1 cellular context compared by ENCODE assay signal in genomic region chr6:89829591-89830384, GRCh38.
TF ChIP-seq lines count a peak whose summit lies in the region.

Gene CASP8AP2 (plus strand): TSS chr6:89829880.

TF ChIP-seq in K562, 482 proteins besides CTCF, POLR2A, EP300 and RAD21 (continued from another document and continues in another):
- TF ChIP-seq RERE (CRISPR knock-in tag; IDR thresholded peaks at IDR 0.05; ENCODE audit: borderline replicate concordance) = no peak
- no peak for TF ChIP-seq MTF1 (CRISPR knock-in tag; IDR thresholded peaks at IDR 0.05; ENCODE audit: borderline replicate concordance)
- TF ChIP-seq ZFP36 (IDR thresholded peaks at IDR 0.05; ENCODE audit: low read depth, low read length, partially characterized antibody) = no peak
- TF ChIP-seq ZNF511 (CRISPR knock-in tag; IDR thresholded peaks at IDR 0.05) = no peak
- no peak for TF ChIP-seq NFIC (IDR thresholded peaks at IDR 0.05)
- TF ChIP-seq NFXL1 (CRISPR knock-in tag; IDR thresholded peaks at IDR 0.05) = no peak
- no peak for TF ChIP-seq ZNF75A (CRISPR knock-in tag; IDR thresholded peaks at IDR 0.05)
- TF ChIP-seq HOXB6 (CRISPR knock-in tag; IDR thresholded peaks at IDR 0.05; ENCODE audit: borderline replicate concordance) = no peak
- TF ChIP-seq PML (IDR thresholded peaks at IDR 0.05; ENCODE audit: low read length) = peak; percentile 59; the same call in 1 of the 2 replicates
- TF ChIP-seq FOXM1 (IDR thresholded peaks at IDR 0.05; ENCODE audit: low read depth) = no peak
- no peak for TF ChIP-seq FOXM1 (CRISPR knock-in tag; IDR thresholded peaks at IDR 0.05; ENCODE audit: low read depth)
- 0 out of 2 replicates have a peak, but pooled peaks have one; percentile 20 for TF ChIP-seq GABPB1 (CRISPR knock-in tag; IDR thresholded peaks at IDR 0.05)
- no peak for TF ChIP-seq SNIP1 (IDR thresholded peaks at IDR 0.05; ENCODE audit: low read depth)
- TF ChIP-seq ZC3H4 (CRISPR knock-in tag; IDR thresholded peaks at IDR 0.05; ENCODE audit: borderline replicate concordance) = no peak
- no peak for TF ChIP-seq DDX20 (tag; IDR thresholded peaks at IDR 0.05; ENCODE audit: low read depth)
- no peak for TF ChIP-seq TSHZ1 (CRISPR knock-in tag; IDR thresholded peaks at IDR 0.05)
- peak; percentile 76; the same call in 1 of the 2 replicates for TF ChIP-seq ZBTB9 (CRISPR knock-in tag; IDR thresholded peaks at IDR 0.05)
- no peak for TF ChIP-seq PHB2 (IDR thresholded peaks at IDR 0.05; ENCODE audit: low read depth)
- TF ChIP-seq CREBBP (IDR thresholded peaks at IDR 0.05; ENCODE audit: low read depth, low read length) = no peak
- no peak for TF ChIP-seq NR1H2 (CRISPR knock-in tag; IDR thresholded peaks at IDR 0.05)
- TF ChIP-seq ZBTB26 (CRISPR knock-in tag; IDR thresholded peaks at IDR 0.05) = no peak
- TF ChIP-seq PHF21A (IDR thresholded peaks at IDR 0.05; ENCODE audit: borderline replicate concordance, low read depth) = no peak
- no peak for TF ChIP-seq PURB (CRISPR knock-in tag; IDR thresholded peaks at IDR 0.05; ENCODE audit: low read depth)
- no peak for TF ChIP-seq MCM2 (IDR thresholded peaks at IDR 0.05; ENCODE audit: low read depth)
- no peak for TF ChIP-seq BDP1 (IDR thresholded peaks at IDR 0.05; ENCODE audit: insufficient read depth, insufficient read length)
- no peak for TF ChIP-seq ARID2 (IDR thresholded peaks at IDR 0.05)
- TF ChIP-seq CSDE1 (IDR thresholded peaks at IDR 0.05) = no peak
- no peak; the same call in 1 of the 2 replicates for TF ChIP-seq SMAD4 (CRISPR knock-in tag; conservative IDR thresholded peaks at IDR 0.05)
- TF ChIP-seq MEIS2 (IDR thresholded peaks at IDR 0.05; ENCODE audit: partially characterized antibody) = no peak
- peak; percentile 90 for TF ChIP-seq SUPT5H (IDR thresholded peaks at IDR 0.05)
- no peak for TF ChIP-seq ZNF609 (CRISPR knock-in tag; IDR thresholded peaks at IDR 0.05; ENCODE audit: borderline replicate concordance)
- TF ChIP-seq ZNF174 (CRISPR knock-in tag; IDR thresholded peaks at IDR 0.05) = no peak
- no peak for TF ChIP-seq HEY1 (CRISPR knock-in tag; IDR thresholded peaks at IDR 0.05; ENCODE audit: borderline replicate concordance)
- TF ChIP-seq MXI1 (IDR thresholded peaks at IDR 0.05; ENCODE audit: low read depth, low read length) = no peak
- TF ChIP-seq MIER1 (IDR thresholded peaks at IDR 0.05; ENCODE audit: low read depth) = no peak
- no peak for TF ChIP-seq SNAPC5 (CRISPR knock-in tag; IDR thresholded peaks at IDR 0.05)
- no peak for TF ChIP-seq ZNF224 (CRISPR knock-in tag; IDR thresholded peaks at IDR 0.05)
- no peak for TF ChIP-seq ZNF699 (CRISPR knock-in tag; IDR thresholded peaks at IDR 0.05; ENCODE audit: insufficient replicate concordance)
- TF ChIP-seq ZNF830 (CRISPR knock-in tag; IDR thresholded peaks at IDR 0.05) = no peak
- no peak for TF ChIP-seq ZNF217 (CRISPR knock-in tag; IDR thresholded peaks at IDR 0.05)
- no peak for TF ChIP-seq IFI16 (CRISPR knock-in tag; IDR thresholded peaks at IDR 0.05)
- TF ChIP-seq NFRKB (IDR thresholded peaks at IDR 0.05; ENCODE audit: low read depth) = 0 out of 2 replicates have a peak, but pooled peaks have one; percentile 13
- TF ChIP-seq ZNF274 (IDR thresholded peaks at IDR 0.05; ENCODE audit: borderline replicate concordance, low read depth, low read length) = no peak
- TF ChIP-seq ELF4 (CRISPR knock-in tag; IDR thresholded peaks at IDR 0.05) = no peak
- no peak for TF ChIP-seq ZNF644 (tag; IDR thresholded peaks at IDR 0.05; ENCODE audit: low read depth)
- TF ChIP-seq ZMIZ1 (IDR thresholded peaks at IDR 0.05; ENCODE audit: low read depth in 2 of 2, low read length in 2 of 2) = no peak
- TF ChIP-seq FUS (optimal IDR thresholded peaks at IDR 0.05; ENCODE audit: low read depth, low read length) = no peak
- TF ChIP-seq RBM15 (IDR thresholded peaks at IDR 0.05; ENCODE audit: insufficient read depth, low read length) = no peak
- no peak for TF ChIP-seq GATAD2B (IDR thresholded peaks at IDR 0.05; ENCODE audit: borderline replicate concordance)
- TF ChIP-seq ZFX (CRISPR knock-in tag; IDR thresholded peaks at IDR 0.05) = peak; percentile 64
